Comparison of ENCODE assay signal across 24 cellular contexts in the genomic region with DNA sequence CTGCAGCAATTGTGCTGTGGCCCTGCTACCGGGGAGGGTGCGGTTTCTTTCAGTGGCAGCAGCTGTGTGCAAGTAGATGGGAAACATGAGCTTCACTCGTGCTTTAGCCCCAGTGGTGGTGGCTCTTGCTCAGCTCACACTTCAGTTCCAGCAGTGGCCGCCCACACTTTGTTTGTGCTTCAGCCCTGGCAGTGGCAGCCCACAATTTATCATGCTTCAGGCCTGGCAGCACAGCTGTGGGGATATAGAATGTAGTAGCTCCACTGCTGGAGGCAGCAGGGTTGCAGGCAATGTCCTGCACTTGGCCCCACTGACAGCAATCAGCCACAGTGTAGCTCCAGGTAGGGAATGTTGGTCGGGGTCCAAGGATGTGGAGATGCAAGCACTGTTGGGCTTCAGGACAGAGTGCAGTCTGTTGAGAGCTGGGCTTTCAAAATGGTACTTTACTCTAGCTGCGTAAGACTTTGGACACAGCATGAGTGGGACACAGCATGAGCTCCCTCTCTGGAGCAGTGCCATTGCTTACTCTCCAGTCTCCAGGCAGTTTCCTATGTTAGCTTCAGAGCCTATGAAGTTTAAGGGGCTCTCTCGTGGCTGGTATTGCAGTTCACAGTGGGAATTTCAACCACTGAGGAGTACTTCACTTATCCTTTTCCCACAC.
DNase-seq lines count a peak whose midpoint lies in the region; ATAC-seq and TF ChIP-seq lines count a peak whose summit lies in the region.
"Had no signal": no experiment of that assay in that cellular context is flagged by ENCODE, and none has a peak within 500 bp of the region (broad histone marks: within the 10 kb centered on the region; RNA-seq: fewer than 3 reads in every experiment).

No MANE protein-coding gene starts in this region.

- peaks cover 18% of the 10 kb centered on the region for H3K36me3 Mint-ChIP-seq in mesothelial cell of epicardium
- H3K36me3 Mint-ChIP-seq: IgD-negative memory B cell had no signal

- no peaks in the 10 kb centered on the region for H3K79me2 ChIP-seq in PC-3 (ENCODE audit: low read length)

- intact Hi-C loops in PC-3 (cut with micrococcal nuclease), result no loop called here

- H3K27ac ChIP-seq in PC-3 (ENCODE audit: low read length), result no peak overlapping the region
- peak overlapping the region; percentile 7 to 15 for H3K27ac ChIP-seq in thoracic aorta
- H3K27ac ChIP-seq: 22Rv1, esophagus squamous epithelium, upper lobe of right lung, VCaP had no signal

- H3K9me3 ChIP-seq in PC-3 (ENCODE audit: low read length), result no peaks in the 10 kb centered on the region
- H3K9me3 ChIP-seq in thoracic aorta, result no peaks in the 10 kb centered on the region
- H3K9me3 ChIP-seq: esophagus squamous epithelium, upper lobe of right lung had no signal

- peak overlapping the region; percentile 19; the same call in 1 of the 2 replicates for H2AFZ ChIP-seq in PC-3 (ENCODE audit: low read length)

- H3K9me3 Mint-ChIP-seq in mesothelial cell of epicardium, result peaks cover 39% of the 10 kb centered on the region
- H3K9me3 Mint-ChIP-seq: stimulated activated naive CD8-positive, alpha-beta T cell treated with anti-CD3 and anti-CD28 coated beads, Interleukin-15, Interleukin-2, amounts not matched to agents 100 ng/mL and 50 ng/mL, for 24 hours had no signal

- H4K20me1 ChIP-seq in PC-3 (ENCODE audit: low read length), result no peaks in the 10 kb centered on the region

- H3K4me1 ChIP-seq in PC-3 (ENCODE audit: insufficient read depth, low read length) (peaks cover 15% of the 10 kb centered on the region), thoracic aorta (ENCODE audit: control insufficient read depth in 1 of 2, low read depth in 2 of 2) (peaks cover 3 to 31% of the 10 kb centered on the region in 2 donors)
- H3K4me1 ChIP-seq: esophagus squamous epithelium, upper lobe of right lung had no signal

- H3K9ac ChIP-seq in PC-3 (ENCODE audit: low read length), result no peak overlapping the region

- POLR2A ChIA-PET in PC-3 (lab: Charles Lee; ENCODE audit: unreplicated experiment), result no interaction called here

- no peak overlapping the region for H3K27ac Mint-ChIP-seq in mesothelial cell of epicardium
- H3K27ac Mint-ChIP-seq: IgD-negative memory B cell; stimulated activated naive CD8-positive, alpha-beta T cell treated with anti-CD3 and anti-CD28 coated beads, Interleukin-15, Interleukin-2, amounts not matched to agents 100 ng/mL and 50 ng/mL, for 24 hours had no signal

- H3F3A ChIP-seq in PC-3 (ENCODE audit: low read length, unreplicated experiment), result no peaks in the 10 kb centered on the region

- peaks cover 14% of the 10 kb centered on the region for H3K4me1 Mint-ChIP-seq in mesothelial cell of epicardium
- H3K4me1 Mint-ChIP-seq: IgD-negative memory B cell had no signal

- no peak for TF ChIP-seq POLR2A in GM18505 (IDR thresholded peaks at IDR 0.05; ENCODE audit: borderline replicate concordance, extremely low read depth, insufficient read depth, insufficient read length)

- H3K36me3 ChIP-seq in PC-3 (ENCODE audit: low read depth, low read length) (no peaks in the 10 kb centered on the region), thoracic aorta (no peaks in the 10 kb centered on the region)
- H3K36me3 ChIP-seq: esophagus squamous epithelium, upper lobe of right lung had no signal

- DNase-seq in NCI-H1092 treated with DMSO at 0.1 percent for 48 hours (lab: John Stamatoyannopoulos, UW), result peak; percentile 25
- DNase-seq in NCI-H1092 (lab: John Stamatoyannopoulos, UW), result no peak
- DNase-seq in PC-3, result no peak
- DNase-seq in left kidney (ENCODE audit: low read depth, low spot score), result peak; percentile 73
- DNase-seq in thoracic aorta (ENCODE audit: low spot score), result peak; percentile 4
- no peak for DNase-seq in mesothelial cell of epicardium (ENCODE audit: low spot score in 2 of 2, unreplicated experiment in 2 of 2)
- DNase-seq: activated CD4-positive, alpha-beta T cell treated with anti-CD3 and anti-CD28 coated beads, Interleukin-2, amount 50 U/mL, for 4 hours; activated gamma-delta T cell treated with Interleukin-2 at 50 U/mL for 16 hours; amniotic stem cell; effector CD8-positive, alpha-beta T cell; esophagus squamous epithelium; H7; left colon; NCI-H2029; NCI-H526; nucleus accumbens; OCI-M1; upper lobe of right lung had no signal

- H3K9me2 ChIP-seq in PC-3 (replicated peaks; ENCODE audit: low read length), result no peaks in the 10 kb centered on the region; the same call in 1 of the 2 replicates

- CTCF ChIA-PET in PC-3 (lab: Charles Lee), result no interaction called here

- H3K27me3 Mint-ChIP-seq in mesothelial cell of epicardium (ENCODE audit: low read depth), result no peaks in the 10 kb centered on the region
- H3K27me3 Mint-ChIP-seq: IgD-negative memory B cell; stimulated activated naive CD8-positive, alpha-beta T cell treated with anti-CD3 and anti-CD28 coated beads, Interleukin-15, Interleukin-2, amounts not matched to agents 100 ng/mL and 50 ng/mL, for 24 hours had no signal

- H3K27me3 ChIP-seq in PC-3 (ENCODE audit: low read length) (no peaks in the 10 kb centered on the region), thoracic aorta (replicated peaks; ENCODE audit: insufficient read depth) (no peaks in the 10 kb centered on the region)
- H3K27me3 ChIP-seq: esophagus squamous epithelium, upper lobe of right lung had no signal

- ATAC-seq in PC-3 (no peak), thoracic aorta (ENCODE audit: insufficient number of reproducible peaks, low FRiP score, low read depth) (no peak), GM18517 (IDR thresholded peaks at IDR 0.05; ENCODE audit: unreplicated experiment) (no peak), GM18505 (IDR thresholded peaks at IDR 0.05; ENCODE audit: unreplicated experiment) (no peak)
- ATAC-seq: left colon, upper lobe of right lung had no signal

- TF ChIP-seq CTCF in PC-3 (conservative IDR thresholded peaks at IDR 0.05; ENCODE audit: low read depth, low read length) (no peak), thoracic aorta (IDR thresholded peaks at IDR 0.05) (no peak), mesothelial cell of epicardium (IDR thresholded peaks at IDR 0.05; ENCODE audit: unreplicated experiment) (no peak)

- H3K4me3 ChIP-seq in PC-3 (ENCODE audit: low read length) (no peak overlapping the region), thoracic aorta (no peak overlapping the region)
- H3K4me3 ChIP-seq: esophagus squamous epithelium, upper lobe of right lung had no signal

- BruUV-seq in PC-3 (replicated peaks; lab: Mats Ljungman, UMichigan), result no TSS peak

- no peak overlapping the region for H3K4me2 ChIP-seq in PC-3 (ENCODE audit: low read length)

- H3K4me3 Mint-ChIP-seq in mesothelial cell of epicardium, result no peak overlapping the region
- H3K4me3 Mint-ChIP-seq: IgD-negative memory B cell; stimulated activated naive CD8-positive, alpha-beta T cell treated with anti-CD3 and anti-CD28 coated beads, Interleukin-15, Interleukin-2, amounts not matched to agents 100 ng/mL and 50 ng/mL, for 24 hours had no signal

Comparison
In these comparisons a context has a peak if more than half of its experiments do, and no peak if none do; other contexts are left out.
1. DNase-seq: peak in NCI-H1092 treated with DMSO at 0.1 percent for 48 hours (single experiment), left kidney (single experiment) and thoracic aorta (single experiment); none in NCI-H1092 (single experiment), PC-3 (single experiment) and mesothelial cell of epicardium (0 of 2).